In the genomic region with DNA sequence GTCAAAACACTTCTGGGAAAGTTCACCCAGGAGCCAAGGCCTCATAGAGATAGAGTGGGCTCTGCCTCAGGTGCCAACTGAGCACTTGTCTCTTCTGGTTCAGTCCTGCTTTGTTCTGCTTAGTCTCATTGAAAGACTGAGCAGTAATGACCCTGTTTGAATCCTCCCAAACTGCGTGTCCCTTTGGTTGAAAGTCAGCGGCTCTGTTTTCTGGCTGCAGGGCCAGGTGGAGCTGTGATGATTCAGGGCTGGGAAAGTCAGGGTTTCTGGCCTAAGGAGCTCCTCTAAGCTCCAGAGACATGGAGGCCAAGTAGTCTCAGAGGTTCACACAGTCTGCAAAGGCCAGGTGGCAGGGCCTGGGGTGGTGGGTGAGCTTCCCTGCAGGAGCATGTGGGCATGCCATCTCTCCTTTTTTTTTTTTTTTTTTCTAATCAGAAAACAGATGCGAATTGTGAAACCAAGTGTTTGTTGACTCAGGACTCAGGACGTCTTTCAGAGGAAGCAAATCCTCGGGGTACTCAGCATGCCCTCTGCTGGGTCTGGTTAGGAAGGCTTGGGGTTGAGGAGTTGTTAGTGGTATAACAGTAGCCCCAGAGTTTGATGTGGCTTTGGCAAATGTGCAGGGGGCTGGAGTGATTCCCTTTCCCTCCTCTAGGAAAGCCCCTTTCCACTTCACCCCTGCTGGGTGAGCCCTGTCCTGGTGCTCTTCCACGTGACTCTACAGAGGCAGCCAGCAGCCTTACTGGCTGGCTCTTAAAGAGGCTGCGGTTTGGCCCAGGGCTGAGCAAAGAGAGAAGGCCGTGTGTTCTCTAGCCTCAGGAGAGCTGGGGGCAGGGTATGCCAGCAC, we compare ENCODE assay signal across 1 cellular context.
TF ChIP-seq lines count a peak whose summit lies in the region.

No MANE protein-coding gene starts in this region.

TF ChIP-seq in HEK293T, 16 proteins besides CTCF, POLR2A, EP300 and RAD21 (continued from another document):
- TF ChIP-seq BHLHE40 (IDR thresholded peaks at IDR 0.05; ENCODE audit: borderline replicate concordance) (no peak), CTBP1 (IDR thresholded peaks at IDR 0.05; ENCODE audit: borderline replicate concordance) (no peak), TARDBP (IDR thresholded peaks at IDR 0.05) (no peak)
